Comparison of ENCODE assay signal across 9 cellular contexts in the genomic region with DNA sequence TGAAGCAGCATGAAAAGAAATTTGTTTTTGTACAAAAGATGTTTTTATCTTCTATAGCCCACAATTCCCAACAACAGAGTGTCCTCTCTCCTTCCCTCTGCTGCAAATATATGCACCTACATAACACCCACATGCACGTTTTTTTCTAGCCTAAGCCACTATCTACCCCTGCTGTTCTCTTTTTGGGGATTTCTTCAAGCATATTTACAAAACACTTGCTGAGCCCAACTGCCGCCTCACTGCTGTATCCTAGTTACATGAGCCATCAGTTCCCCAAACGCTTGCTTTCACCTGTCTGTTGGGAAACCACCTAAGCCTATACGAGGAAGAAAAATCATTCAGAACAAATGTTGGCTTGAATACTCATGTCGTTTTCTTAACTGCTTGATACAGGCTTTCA.
DNase-seq lines count a peak whose midpoint lies in the region; ATAC-seq and TF ChIP-seq lines count a peak whose summit lies in the region.
"Had no signal": no experiment of that assay in that cellular context is flagged by ENCODE, and none has a peak within 500 bp of the region (broad histone marks: within the 10 kb centered on the region; RNA-seq: fewer than 3 reads in every experiment).

No MANE protein-coding gene starts in this region.

- no peaks in the 10 kb centered on the region for H3K4me1 Mint-ChIP-seq in dendritic cell treated with granulocyte-macrophage colony-stimulating factor and Interleukin-4, amounts not matched to agents 40 ng/mL and 50 ng/mL, for 4 days (ENCODE audit: low read depth)

- H3K4me3 Mint-ChIP-seq in dendritic cell treated with granulocyte-macrophage colony-stimulating factor and Interleukin-4, amounts not matched to agents 40 ng/mL and 50 ng/mL, for 4 days, result no peak overlapping the region

- DNase-seq in stimulated activated naive CD8-positive, alpha-beta T cell treated with anti-CD3 and anti-CD28 coated beads, Interleukin-15, Interleukin-2, amounts not matched to agents 100 U/mL and 50 U/mL, for 24 hours, result no peak
- DNase-seq in ureter (ENCODE audit: low spot score), result no peak
- no peak for DNase-seq in activated CD8-positive, alpha-beta memory T cell treated with anti-CD3 and anti-CD28 coated beads for 24 hours
- DNase-seq in erythroblast (lab: John Stamatoyannopoulos, UW), result no peak
- DNase-seq: NCI-H82 had no signal

- intact Hi-C loops in dendritic cell treated with granulocyte-macrophage colony-stimulating factor and Interleukin-4, amounts not matched to agents 40 ng/mL and 50 ng/mL, for 4 days (cut with micrococcal nuclease), result no loop called here

- ATAC-seq in GM18502 (IDR thresholded peaks at IDR 0.05; ENCODE audit: poor library complexity, unreplicated experiment), result peak; percentile 84
- peak; percentile 74 for ATAC-seq in GM19397 (IDR thresholded peaks at IDR 0.05; ENCODE audit: unreplicated experiment)
- peak; percentile 76 for ATAC-seq in HG03135 (IDR thresholded peaks at IDR 0.05; ENCODE audit: unreplicated experiment)
- ATAC-seq in stimulated activated naive CD8-positive, alpha-beta T cell treated with anti-CD3 and anti-CD28 coated beads, Interleukin-15, Interleukin-2, amounts not matched to agents 100 U/mL and 50 U/mL, for 24 hours, result no peak

- H3K9me3 Mint-ChIP-seq in dendritic cell treated with granulocyte-macrophage colony-stimulating factor and Interleukin-4, amounts not matched to agents 40 ng/mL and 50 ng/mL, for 4 days, result no peaks in the 10 kb centered on the region

- TF ChIP-seq POLR2A in erythroblast (IDR thresholded peaks at IDR 0.05; ENCODE audit: low read length), result no peak

- no peaks in the 10 kb centered on the region for H3K27me3 Mint-ChIP-seq in dendritic cell treated with granulocyte-macrophage colony-stimulating factor and Interleukin-4, amounts not matched to agents 40 ng/mL and 50 ng/mL, for 4 days

- H3K36me3 Mint-ChIP-seq in dendritic cell treated with granulocyte-macrophage colony-stimulating factor and Interleukin-4, amounts not matched to agents 40 ng/mL and 50 ng/mL, for 4 days (ENCODE audit: low read depth), result peaks cover 69% of the 10 kb centered on the region

- peak overlapping the region; percentile 14 for H3K27ac Mint-ChIP-seq in dendritic cell treated with granulocyte-macrophage colony-stimulating factor and Interleukin-4, amounts not matched to agents 40 ng/mL and 50 ng/mL, for 4 days
